Comparison of ENCODE assay signal across 8 cellular contexts in genomic region chr22:20239063-20239950, GRCh38. TPM values are rescaled to one million over a fixed set of nuclear protein-coding genes. Genes with fewer than 3 reads are reported as not detected.
DNase-seq lines count a peak whose midpoint lies in the region; ATAC-seq and TF ChIP-seq lines count a peak whose summit lies in the region.

No MANE protein-coding gene starts in this region.

- TF ChIP-seq POLR2A in suprapubic skin (IDR thresholded peaks at IDR 0.05) (no peak), erythroblast (IDR thresholded peaks at IDR 0.05; ENCODE audit: low read length) (no peak)

- intact Hi-C loops in naive thymus-derived CD4-positive, alpha-beta T cell (cut with micrococcal nuclease) = no loop called here
- intact Hi-C loops in colonic mucosa (cut with DNase I) = no loop called here

- no peaks in the 10 kb centered on the region for H3K9me3 Mint-ChIP-seq in naive thymus-derived CD4-positive, alpha-beta T cell

- no peak for TF ChIP-seq EP300 in suprapubic skin (IDR thresholded peaks at IDR 0.05)

- no peaks in the 10 kb centered on the region for H3K36me3 Mint-ChIP-seq in naive thymus-derived CD4-positive, alpha-beta T cell

- H3K4me3 Mint-ChIP-seq in naive thymus-derived CD4-positive, alpha-beta T cell = peak overlapping the region in 4 of 10 donors; percentile 11 to 37 (median 29)

- H3K4me1 ChIP-seq in HEK293 (ENCODE audit: control insufficient read depth, insufficient read depth, low read length) = peaks cover 21% of the 10 kb centered on the region
- H3K4me1 ChIP-seq in naive thymus-derived CD4-positive, alpha-beta T cell (ENCODE audit: control insufficient read depth in 2 of 2, insufficient read depth in 2 of 2, low read length in 2 of 2) = peaks cover 39 to 67% of the 10 kb centered on the region in 2 donors
- peaks cover 57% of the 10 kb centered on the region for H3K4me1 ChIP-seq in suprapubic skin
- no peaks in the 10 kb centered on the region for H3K4me1 ChIP-seq in colonic mucosa

- no peak for ATAC-seq in naive thymus-derived CD4-positive, alpha-beta T cell
- no peak for ATAC-seq in HG03565 (IDR thresholded peaks at IDR 0.05; ENCODE audit: unreplicated experiment)

- H3K4me1 Mint-ChIP-seq in naive thymus-derived CD4-positive, alpha-beta T cell = peaks cover 15 to 55% (median 20%) of the 10 kb centered on the region in 7 donors

- H3K27ac Mint-ChIP-seq in naive thymus-derived CD4-positive, alpha-beta T cell = peak overlapping the region in 8 of 9 donors; percentile 44 to 88 (median 79)

- no peaks in the 10 kb centered on the region for H3K9me3 ChIP-seq in HEK293 (ENCODE audit: control insufficient read depth, insufficient read depth, low read depth, low read length)
- no peaks in the 10 kb centered on the region for H3K9me3 ChIP-seq in naive thymus-derived CD4-positive, alpha-beta T cell (ENCODE audit: control insufficient read depth in 2 of 3, low read length in 3 of 3)
- no peaks in the 10 kb centered on the region for H3K9me3 ChIP-seq in suprapubic skin
- H3K9me3 ChIP-seq in colonic mucosa = no peaks in the 10 kb centered on the region

- POLR2A ChIA-PET in HEK293 (lab: Yijun Ruan, JAX) = interaction anchor here (0.6 to 1.3 kb wide), 8 partner anchors 9 to 86 kb away, joined by 3 to 10 read pairs (median 3); partner anchors contain the start of gene DGCR6L
- POLR2A ChIA-PET in naive thymus-derived CD4-positive, alpha-beta T cell (lab: Charles Lee) = interaction anchor here (0.7 to 2.2 kb wide), 4 partner anchors 10 to 34 kb away, joined by 3 to 7 read pairs (median 4); no protein-coding TSS in a partner anchor

- no peaks in the 10 kb centered on the region for H3K27me3 ChIP-seq in naive thymus-derived CD4-positive, alpha-beta T cell (ENCODE audit: control insufficient read depth in 2 of 2, insufficient read depth in 2 of 2, low read length in 2 of 2)
- no peaks in the 10 kb centered on the region for H3K27me3 ChIP-seq in suprapubic skin
- H3K27me3 ChIP-seq in colonic mucosa = no peaks in the 10 kb centered on the region

- CTCF ChIA-PET in HEK293 (lab: Yijun Ruan, JAX) = interaction anchor here (0.5 to 5.5 kb wide), 35 partner anchors 9 to 329 kb away, joined by 3 to 57 read pairs (median 6); no protein-coding TSS in a partner anchor
- CTCF ChIA-PET in naive thymus-derived CD4-positive, alpha-beta T cell (lab: Charles Lee) = interaction anchor here (1.6 kb wide), 1 partner anchor 8 kb away, joined by 6 read pairs; no protein-coding TSS in a partner anchor

- H3K36me3 ChIP-seq in HEK293 (ENCODE audit: control insufficient read depth in 2 of 2, insufficient read depth in 1 of 2, low read length in 2 of 2) (peaks cover 0 to 17% of the 10 kb centered on the region in 2 experiments; a peak in 1 of 3 replicates), suprapubic skin (no peaks in the 10 kb centered on the region), colonic mucosa (no peaks in the 10 kb centered on the region)
- H3K36me3 ChIP-seq in naive thymus-derived CD4-positive, alpha-beta T cell (ENCODE audit: control insufficient read depth in 2 of 3, insufficient read depth in 3 of 3, low read length in 3 of 3) = no peaks in the 10 kb centered on the region

- TF ChIP-seq CTCF in HEK293 (tag by site-specific recombination; IDR thresholded peaks at IDR 0.05) (no peak), cardiac fibroblast (IDR thresholded peaks at IDR 0.05; ENCODE audit: low read depth, low read length) (no peak), suprapubic skin (IDR thresholded peaks at IDR 0.05) (no peak), colonic mucosa (IDR thresholded peaks at IDR 0.05) (no peak)

- H3K9ac ChIP-seq in colonic mucosa (ENCODE audit: low read depth in 2 of 2, low read length in 2 of 2) = no peak overlapping the region

- peak overlapping the region; percentile 22 for H3K4me3 ChIP-seq in HEK293 (ENCODE audit: low read depth, low read length)
- H3K4me3 ChIP-seq in cardiac fibroblast (replicated peaks in 1 of 2; ENCODE audit: low read depth in 2 of 2, low read length in 2 of 2) = no peak overlapping the region
- no peak overlapping the region for H3K4me3 ChIP-seq in naive thymus-derived CD4-positive, alpha-beta T cell (ENCODE audit: low read length)
- no peak overlapping the region for H3K4me3 ChIP-seq in suprapubic skin
- H3K4me3 ChIP-seq in colonic mucosa = no peak overlapping the region

- DNase-seq in AG08396 (ENCODE audit: low spot score) (peak; percentile 75), cardiac fibroblast (ENCODE audit: low read depth in 2 of 2) (peak; percentile 19 to 32), suprapubic skin (ENCODE audit: low spot score in 2 of 2) (no peak), erythroblast (lab: John Stamatoyannopoulos, UW) (no peak), colonic mucosa (no peak)
- no peak for DNase-seq in naive thymus-derived CD4-positive, alpha-beta T cell

- H3K27me3 Mint-ChIP-seq in naive thymus-derived CD4-positive, alpha-beta T cell = no peaks in the 10 kb centered on the region

- no CpG with 5 or more reads among the region's 35 CpGs for WGBS in suprapubic skin

- H3K27ac ChIP-seq in HEK293 (ENCODE audit: extremely low read depth, low read depth, low read length) = peak overlapping the region; percentile 65
- H3K27ac ChIP-seq in naive thymus-derived CD4-positive, alpha-beta T cell (ENCODE audit: low read depth, low read length) = peak overlapping the region; percentile 49
- no peak overlapping the region for H3K27ac ChIP-seq in suprapubic skin
- H3K27ac ChIP-seq in colonic mucosa = no peak overlapping the region

TF ChIP-seq in HEK293, 187 proteins besides CTCF, POLR2A, EP300 and RAD21 (continues in another document):
- no peak for TF ChIP-seq BCL6B (tag by site-specific recombination; IDR thresholded peaks at IDR 0.05)
- TF ChIP-seq ZSCAN4 (tag by site-specific recombination; IDR thresholded peaks at IDR 0.05) = no peak
- 0 out of 2 replicates have a peak, but pooled peaks have one; percentile 3 for TF ChIP-seq OSR2 (tag by site-specific recombination; IDR thresholded peaks at IDR 0.05)
- no peak for TF ChIP-seq ZNF830 (tag by site-specific recombination; IDR thresholded peaks at IDR 0.05; ENCODE audit: low read depth)
- TF ChIP-seq ZNF76 (tag by site-specific recombination; IDR thresholded peaks at IDR 0.05; ENCODE audit: borderline replicate concordance, low read depth) = no peak
- TF ChIP-seq ZIC2 (tag by site-specific recombination; IDR thresholded peaks at IDR 0.05) = peak; percentile 90
- peak; percentile 98 for TF ChIP-seq ZBTB20 (tag by site-specific recombination; IDR thresholded peaks at IDR 0.05)
- TF ChIP-seq ZNF426 (tag by site-specific recombination; IDR thresholded peaks at IDR 0.05) = no peak
- TF ChIP-seq ZBTB8A (tag by site-specific recombination; IDR thresholded peaks at IDR 0.05) = peak; percentile 78
- TF ChIP-seq ZXDB (tag by site-specific recombination; IDR thresholded peaks at IDR 0.05) = no peak
- TF ChIP-seq ZNF157 (tag by site-specific recombination; IDR thresholded peaks at IDR 0.05) = no peak
- no peak for TF ChIP-seq ZNF837 (tag by site-specific recombination; IDR thresholded peaks at IDR 0.05)
- TF ChIP-seq SP3 (tag by site-specific recombination; IDR thresholded peaks at IDR 0.05) = no peak
- no peak for TF ChIP-seq ZNF747 (tag by site-specific recombination; IDR thresholded peaks at IDR 0.05)
- TF ChIP-seq ZNF324 (tag by site-specific recombination; IDR thresholded peaks at IDR 0.05) = peak; percentile 25; the same call in 1 of the 2 replicates
- no peak for TF ChIP-seq ZBTB21 (tag by site-specific recombination; IDR thresholded peaks at IDR 0.05)
- TF ChIP-seq ZNF239 (tag by site-specific recombination; IDR thresholded peaks at IDR 0.05) = no peak
- TF ChIP-seq ZNF146 (tag by site-specific recombination; IDR thresholded peaks at IDR 0.05) = no peak
- TF ChIP-seq ZNF366 (tag by site-specific recombination; conservative IDR thresholded peaks at IDR 0.05) = 0 out of 2 replicates have a peak, but pooled peaks have one; percentile 12
- TF ChIP-seq ZNF423 (tag by site-specific recombination; IDR thresholded peaks at IDR 0.05) = peak; percentile 26; the same call in 1 of the 2 replicates
- TF ChIP-seq ZNF155 (tag by site-specific recombination; IDR thresholded peaks at IDR 0.05) = no peak
- TF ChIP-seq SP2 (tag by site-specific recombination; IDR thresholded peaks at IDR 0.05) = peak; percentile 36
- no peak for TF ChIP-seq GLI4 (tag by site-specific recombination; IDR thresholded peaks at IDR 0.05)
- TF ChIP-seq ZNF629 (tag by site-specific recombination; IDR thresholded peaks at IDR 0.05) = peak; percentile 74; the same call in 1 of the 2 replicates
- no peak for TF ChIP-seq TCF7L2 (IDR thresholded peaks at IDR 0.05; ENCODE audit: borderline replicate concordance, low read depth, low read length)
- peak; percentile 57 for TF ChIP-seq ZFP69B (tag by site-specific recombination; IDR thresholded peaks at IDR 0.05)
- 0 out of 2 replicates have a peak, but pooled peaks have one; percentile 16 for TF ChIP-seq KLF16 (tag by site-specific recombination; IDR thresholded peaks at IDR 0.05)
- no peak for TF ChIP-seq HOXA7 (CRISPR knock-in tag; IDR thresholded peaks at IDR 0.05; ENCODE audit: borderline replicate concordance)

RNA-seq across cellular contexts. Expression of gene RTN4R, which starts 28.8 kb away (rescaled TPM):
- total RNA-seq in naive thymus-derived CD4-positive, alpha-beta T cell = 1 to 10 TPM in 4 of 5 experiments, under 1 TPM in 1; 0.98 to 2.7 (median 1.8) TPM
- polyA plus RNA-seq in naive thymus-derived CD4-positive, alpha-beta T cell = 1 to 10 TPM; 2.2 to 2.9 TPM
- total RNA-seq in suprapubic skin = 10 to 100 TPM in 1 of 4 donors, 1 to 10 TPM in 3; 5.0 to 12.2 (median 9.2) TPM
- total RNA-seq in colonic mucosa = 1 to 10 TPM; 6.1 to 8.5 TPM

Comparison
In these comparisons a context has a peak if more than half of its experiments do, and no peak if none do; other contexts are left out.
1. DNase-seq: peak in AG08396 (single experiment) and cardiac fibroblast (2 of 2); none in naive thymus-derived CD4-positive, alpha-beta T cell (0 of 9), suprapubic skin (0 of 2), erythroblast (0 of 2) and colonic mucosa (single experiment).
2. H3K27ac ChIP-seq: peak in HEK293 (single experiment) and naive thymus-derived CD4-positive, alpha-beta T cell (single experiment); none in suprapubic skin (single experiment) and colonic mucosa (single experiment).